ENCODE assay signal across 31 cellular contexts in the genomic region with DNA sequence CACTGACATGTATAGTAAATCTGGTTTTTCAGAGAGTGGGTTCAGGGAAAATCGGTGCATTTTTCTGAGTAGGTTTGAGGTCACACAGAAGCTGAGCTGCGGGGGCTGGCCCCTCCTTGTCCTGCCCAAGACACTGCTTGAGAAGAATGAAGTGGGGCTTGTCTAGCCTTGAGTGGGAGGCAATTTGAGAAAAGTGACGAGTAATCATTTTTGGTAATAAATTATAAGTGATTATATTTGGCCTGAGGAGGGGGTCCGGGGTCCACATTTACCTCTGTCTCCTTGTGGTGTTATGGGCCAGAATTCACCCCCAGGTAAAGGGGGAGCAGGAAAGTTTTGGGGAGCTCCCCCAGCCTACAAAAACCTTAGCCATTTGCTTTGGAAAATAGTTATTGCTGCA. TPM values are rescaled to one million over a fixed set of nuclear protein-coding genes. Genes with fewer than 3 reads are reported as not detected.
"Had no signal": no experiment of that assay in that cellular context is flagged by ENCODE, and none has a peak within 500 bp of the region (broad histone marks: within the 10 kb centered on the region; RNA-seq: fewer than 3 reads in every experiment).

No MANE protein-coding gene starts in this region.

- ATAC-seq: heart left ventricle; left colon; left lung; lower lobe of right lung; natural killer cell; right cardiac atrium; sciatic nerve; stimulated activated effector memory CD8-positive, alpha-beta T cell treated with anti-CD3 and anti-CD28 coated beads, Interleukin-12 subunit alpha, Interleukin-12 subunit beta, amount 100 ng/mL, for 72 hours; stimulated activated naive CD8-positive, alpha-beta T cell treated with anti-CD3 and anti-CD28 coated beads, Interleukin-15, amount 100 ng/mL, for 72 hours had no signal

- H3K4me3 ChIP-seq: heart left ventricle, left lung, lower lobe of right lung, ovary, prostate gland, spleen, testis, thyroid gland, transverse colon, upper lobe of left lung had no signal

- H3K4me3 Mint-ChIP-seq: immature natural killer cell; naive B cell; natural killer cell; nephron progenitor cell; stimulated activated effector memory CD8-positive, alpha-beta T cell treated with anti-CD3 and anti-CD28 coated beads, Interleukin-12 subunit alpha, Interleukin-12 subunit beta, amount 100 ng/mL, for 72 hours; stimulated activated naive CD8-positive, alpha-beta T cell treated with anti-CD3 and anti-CD28 coated beads, Interleukin-15, amount 100 ng/mL, for 72 hours had no signal

- FAIRE-seq: islet of Langerhans, kidney, small intestine, urothelium cell line had no signal

- H3K27ac Mint-ChIP-seq: immature natural killer cell; natural killer cell; nephron progenitor cell; stimulated activated effector memory CD8-positive, alpha-beta T cell treated with anti-CD3 and anti-CD28 coated beads, Interleukin-12 subunit alpha, Interleukin-12 subunit beta, amount 100 ng/mL, for 72 hours; stimulated activated naive CD8-positive, alpha-beta T cell treated with anti-CD3 and anti-CD28 coated beads, Interleukin-15, amount 100 ng/mL, for 72 hours had no signal

- H3K36me3 Mint-ChIP-seq: immature natural killer cell; naive B cell; natural killer cell; stimulated activated effector memory CD8-positive, alpha-beta T cell treated with anti-CD3 and anti-CD28 coated beads, Interleukin-12 subunit alpha, Interleukin-12 subunit beta, amount 100 ng/mL, for 72 hours had no signal

- H3K9me3 ChIP-seq: ovary, prostate gland, testis, thyroid gland had no signal

- DNase-seq: heart left ventricle; hypothalamus; immature natural killer cell; kidney; left colon; left lung; lower lobe of right lung; mammary epithelial cell; mesenchymal stem cell; naive B cell; natural killer cell; nephron progenitor cell; ovary; retina; right cardiac atrium; small intestine; spleen; stimulated activated CD4-positive, alpha-beta T cell treated with anti-CD3 and anti-CD28 coated beads, Interleukin-4, amount 100 ng/mL, for 24 hours; stimulated activated naive CD4-positive, alpha-beta T cell treated with Interleukin-2 at 50 U/mL for 16 hours; stimulated activated naive CD8-positive, alpha-beta T cell treated with anti-CD3 and anti-CD28 coated beads, Interleukin-15, amount 100 ng/mL, for 72 hours; substantia nigra; testis; thyroid gland; transverse colon; upper lobe of left lung had no signal

- H3K4me1 ChIP-seq: heart left ventricle, left lung, lower lobe of right lung, prostate gland, spleen, testis, thyroid gland, transverse colon, upper lobe of left lung had no signal

- H3K4me1 Mint-ChIP-seq: immature natural killer cell; naive B cell; natural killer cell; nephron progenitor cell; stimulated activated effector memory CD8-positive, alpha-beta T cell treated with anti-CD3 and anti-CD28 coated beads, Interleukin-12 subunit alpha, Interleukin-12 subunit beta, amount 100 ng/mL, for 72 hours; stimulated activated naive CD8-positive, alpha-beta T cell treated with anti-CD3 and anti-CD28 coated beads, Interleukin-15, amount 100 ng/mL, for 72 hours had no signal

- H3K27me3 ChIP-seq: left lung, ovary, testis, thyroid gland, transverse colon, upper lobe of left lung had no signal

- H3K27ac ChIP-seq: heart left ventricle, lower lobe of right lung, ovary, prostate gland, testis, thyroid gland, transverse colon, upper lobe of left lung had no signal

- H3K36me3 ChIP-seq: heart left ventricle, left lung, ovary, prostate gland, spleen, thyroid gland had no signal

RNA-seq across cellular contexts. Expression of gene WFDC1, which starts 28.1 kb away (rescaled TPM):
- total RNA-seq: mammary epithelial cell, natural killer cell had no signal
- polyA plus RNA-seq: immature natural killer cell, mammary epithelial cell had no signal

RNA-seq across cellular contexts. Expression of gene ATP2C2, which starts 45.6 kb away (rescaled TPM):
- total RNA-seq: heart left ventricle, mononuclear cell, natural killer cell, right cardiac atrium had no signal
- polyA plus RNA-seq: immature natural killer cell, mammary epithelial cell, right cardiac atrium had no signal
